In the genomic region with DNA sequence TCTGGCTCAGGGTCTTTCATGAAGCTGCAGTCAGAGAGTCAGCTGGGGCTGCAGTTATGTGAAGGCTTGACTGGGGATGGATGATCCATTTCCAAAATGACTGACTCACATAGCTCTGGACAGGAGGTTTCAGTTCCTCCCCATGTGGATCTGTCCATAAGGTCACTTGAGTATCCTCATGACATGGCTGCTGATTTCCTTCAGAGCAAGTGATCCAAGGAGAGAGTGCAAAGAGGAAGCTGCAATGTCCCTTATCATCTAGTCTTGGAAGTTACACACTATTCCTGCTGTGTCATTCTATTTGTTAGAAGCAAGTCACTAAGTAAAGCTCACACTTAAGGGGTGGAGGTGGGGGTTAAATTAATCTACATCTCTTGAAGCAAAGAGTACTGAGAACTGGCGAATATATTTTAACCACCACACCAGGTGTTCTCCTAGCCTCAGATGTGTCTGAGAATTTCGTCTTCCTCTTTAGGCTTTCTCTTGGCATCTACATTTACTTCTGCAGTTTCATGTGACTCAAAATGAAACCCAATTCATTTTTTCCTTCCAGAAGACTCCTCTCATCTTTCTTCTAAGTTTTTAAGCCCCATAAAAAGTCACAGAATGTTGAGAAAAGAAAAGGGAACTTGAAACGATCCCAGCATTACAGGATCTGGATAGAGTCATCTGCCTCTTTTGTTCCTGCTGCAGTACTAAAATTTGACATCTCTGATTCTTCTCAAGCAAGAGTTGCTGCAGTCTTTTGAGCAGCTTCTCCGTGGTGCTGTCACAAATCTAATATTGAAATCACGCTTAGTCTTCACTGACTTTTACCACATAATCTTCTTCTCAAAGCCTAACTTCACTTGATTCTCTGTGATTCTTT, we compare ENCODE assay signal across 11 cellular contexts. TPM values are rescaled to one million over a fixed set of nuclear protein-coding genes. Genes with fewer than 3 reads are reported as not detected.
A peak's percentile ranks its signal among the peaks of the same experiment; 100 is the strongest.
DNase-seq lines count a peak whose midpoint lies in the region; ATAC-seq, FAIRE-seq and TF ChIP-seq lines count a peak whose summit lies in the region.
"Had no signal": no experiment of that assay in that cellular context is flagged by ENCODE, and none has a peak within 500 bp of the region (broad histone marks: within the 10 kb centered on the region; RNA-seq: fewer than 3 reads in every experiment).

No MANE protein-coding gene starts in this region.

- H3K36me3 ChIP-seq in K562 (ENCODE audit: control insufficient read depth, insufficient read depth, low read length) (no peaks in the 10 kb centered on the region), A673 (ENCODE audit: insufficient read depth, low read length, poor library complexity, severe bottlenecking) (no peaks in the 10 kb centered on the region)

- no peak overlapping the region for H3K4ac ChIP-seq in H9 (ENCODE audit: low read depth, low read length)

- H3K79me1 ChIP-seq in H9 (ENCODE audit: insufficient read depth, low read depth, low read length, poor library complexity, severe bottlenecking): no peaks in the 10 kb centered on the region

- ATAC-seq in GM18519 (IDR thresholded peaks at IDR 0.05; ENCODE audit: low FRiP score, unreplicated experiment): peak; percentile 80
- ATAC-seq in GM21619 (IDR thresholded peaks at IDR 0.05; ENCODE audit: unreplicated experiment): peak; percentile 79
- peak; percentile 88 for ATAC-seq in HG03520 (IDR thresholded peaks at IDR 0.05; ENCODE audit: unreplicated experiment)
- peak; percentile 54; the same call in 2 of the 3 replicates for ATAC-seq in K562

- H2BK12ac ChIP-seq in H9 (ENCODE audit: insufficient read length, low read depth, low read length): no peak overlapping the region

- no peak overlapping the region for H3T11ph ChIP-seq in H9 (ENCODE audit: low read length)

- no peak overlapping the region for H4K8ac ChIP-seq in H9 (replicated peaks; ENCODE audit: insufficient read length, low read depth, low read length)

- 0 out of 2 replicates have a peak, but pooled peaks have one; percentile 13 for TF ChIP-seq EP300 in K562 (IDR thresholded peaks at IDR 0.05; ENCODE audit: low read length)

- H2AFZ ChIP-seq in K562 (ENCODE audit: low read depth, low read length) (peak overlapping the region; percentile 32; the same call in 1 of the 2 replicates), H9 (ENCODE audit: low read length) (no peak overlapping the region)

- no TSS peak for BruUV-seq in K562 (replicated peaks; lab: Mats Ljungman, UMichigan)
- BruUV-seq in A673 (replicated peaks; lab: Mats Ljungman, UMichigan): no TSS peak

- no peak overlapping the region for H3K4me3 Mint-ChIP-seq in H9

- peak in 1 of 4 experiments; percentile 18 for DNase-seq in K562 (ENCODE audit: extremely low read depth in 1 of 4, low spot score in 3 of 4)
- DNase-seq in H9: no peak
- no peak for DNase-seq in A673 (ENCODE audit: low spot score)
- no peak for DNase-seq in ecto neural progenitor cell (ENCODE audit: low spot score)
- DNase-seq in kidney tubule cell (ENCODE audit: low spot score): no peak
- DNase-seq: activated CD4-positive, alpha-beta T cell treated with anti-CD3 and anti-CD28 coated beads for 48 hours; NCI-H446 had no signal

- in situ Hi-C loops in K562 (cut with MboI): no loop called here

- TF ChIP-seq POLR2A in K562 (conservative IDR thresholded peaks at IDR 0.05): no peak

- H3K4me1 ChIP-seq in K562 (replicated peaks in 1 of 2; ENCODE audit: control insufficient read depth in 2 of 2, insufficient read depth in 2 of 2, low read length in 2 of 2) (peaks cover 0 to 12% of the 10 kb centered on the region in 2 experiments; a peak in 2 of 5 replicates), H9 (ENCODE audit: insufficient read depth, low read length) (peaks cover 2% of the 10 kb centered on the region; the same call in 1 of the 2 replicates), A673 (ENCODE audit: insufficient read depth, low read length, poor library complexity, severe bottlenecking) (peaks cover 3% of the 10 kb centered on the region)

- no peak overlapping the region for H2BK120ac ChIP-seq in H9 (ENCODE audit: low read depth, low read length, poor library complexity, severe bottlenecking)

- no peak overlapping the region for H4K91ac ChIP-seq in H9 (ENCODE audit: insufficient read length, low read depth, low read length)

- H3K9me3 ChIP-seq in K562 (replicated peaks; ENCODE audit: control insufficient read depth, insufficient read depth, low read depth, low read length): peaks cover 1% of the 10 kb centered on the region; the same call in 1 of the 2 replicates
- peaks cover 6% of the 10 kb centered on the region for H3K9me3 ChIP-seq in H9 (ENCODE audit: control insufficient read depth, low read depth, low read length)
- H3K9me3 ChIP-seq in A673 (ENCODE audit: low read depth, low read length, poor library complexity, severe bottlenecking): peaks cover 6% of the 10 kb centered on the region

- H4K20me1 ChIP-seq in K562 (replicated peaks; ENCODE audit: control insufficient read depth, insufficient read depth, low read length) (no peaks in the 10 kb centered on the region), H9 (ENCODE audit: control insufficient read depth, insufficient read depth, insufficient read length) (no peaks in the 10 kb centered on the region)

- no peak overlapping the region for H2BK15ac ChIP-seq in H9 (ENCODE audit: low read depth, low read length)

- POLR2A ChIA-PET in K562 (lab: Yijun Ruan, JAX): no interaction called here
- POLR2A ChIA-PET in A673 (lab: Charles Lee; ENCODE audit: low non-redundant PET): no interaction called here

- peaks cover 22 to 31% of the 10 kb centered on the region in 2 experiments for H3K4me1 Mint-ChIP-seq in H9

- no peak overlapping the region for H4K5ac ChIP-seq in H9 (ENCODE audit: insufficient read length, low read depth, low read length)

- no peak overlapping the region for H2BK20ac ChIP-seq in H9 (ENCODE audit: low read depth, low read length, poor library complexity, severe bottlenecking)

- peaks cover 28 to 33% of the 10 kb centered on the region in 2 experiments for H3K9me3 Mint-ChIP-seq in H9

- 3% methylated on average over 5 of the region's 5 CpGs for WGBS in K562 (ENCODE audit: insufficient coverage, low coverage, missing lambda C conversion rate)
- WGBS in H9 (ENCODE audit: extremely low coverage, insufficient read length, low lambda C conversion rate): no CpG with 5 or more reads among the region's 5 CpGs

- H3K79me2 ChIP-seq in K562 (ENCODE audit: control insufficient read depth, insufficient read depth, low read length) (no peaks in the 10 kb centered on the region), H9 (ENCODE audit: insufficient read depth, low read length) (peaks cover 9% of the 10 kb centered on the region)

- no peak overlapping the region for H2BK5ac ChIP-seq in H9 (ENCODE audit: insufficient read length, low read length)

- TF ChIP-seq CTCF in K562 (IDR thresholded peaks at IDR 0.05 in 2 of 3, conservative IDR thresholded peaks at IDR 0.05 in 1 of 3; ENCODE audit: insufficient read depth in 2 of 3, low read depth in 1 of 3, low read length in 3 of 3) (no peak), H9 (conservative IDR thresholded peaks at IDR 0.05) (no peak), A673 (conservative IDR thresholded peaks at IDR 0.05; ENCODE audit: low read depth, low read length) (no peak)

- no peaks in the 10 kb centered on the region for H3K9me1 ChIP-seq in K562 (ENCODE audit: control insufficient read depth, insufficient read depth, low read length)

- no peaks in the 10 kb centered on the region; the same call in 1 of the 2 replicates for H3K27me3 Mint-ChIP-seq in H9 (ENCODE audit: low read depth)

- no peaks in the 10 kb centered on the region for H3K27me3 ChIP-seq in K562 (ENCODE audit: control insufficient read depth in 2 of 2, insufficient read depth in 2 of 2, low read length in 2 of 2)
- H3K27me3 ChIP-seq in H9 (ENCODE audit: insufficient read depth, low read length): no peaks in the 10 kb centered on the region
- peaks cover 8% of the 10 kb centered on the region for H3K27me3 ChIP-seq in A673 (replicated peaks; ENCODE audit: insufficient read depth, low read depth, low read length, poor library complexity)

- CTCF ChIA-PET in K562 (lab: Yijun Ruan, JAX; ENCODE audit: low intra/inter-chr PET ratio) (no interaction called here), A673 (lab: Charles Lee) (no interaction called here)

- no peak overlapping the region for H3K14ac ChIP-seq in H9 (ENCODE audit: insufficient read depth, low read length)

- no peak overlapping the region for H3K23ac ChIP-seq in H9 (ENCODE audit: insufficient read length, low read depth, low read length)

- H3K27ac Mint-ChIP-seq in H9: no peak overlapping the region; a peak in 1 of 7 replicates

- peaks cover 23 to 39% (median 35%) of the 10 kb centered on the region in 3 experiments for H3K36me3 Mint-ChIP-seq in H9 (ENCODE audit: insufficient read depth in 1 of 3, low read depth in 3 of 3)

- no peak overlapping the region for H3K4me2 ChIP-seq in K562 (ENCODE audit: insufficient read depth, low read length)
- H3K4me2 ChIP-seq in H9 (ENCODE audit: insufficient read depth, insufficient read length, low read length): no peak overlapping the region

- FAIRE-seq in K562 (lab: Jason Lieb, UNC): peak; percentile 37

- no peak overlapping the region for H3K4me3 ChIP-seq in K562
- H3K4me3 ChIP-seq in A673 (ENCODE audit: low read depth, low read length, poor library complexity, severe bottlenecking): no peak overlapping the region

- H3K9ac ChIP-seq in K562 (ENCODE audit: insufficient read depth in 1 of 2, low read depth in 2 of 2, low read length in 2 of 2): no peak overlapping the region
- no peak overlapping the region for H3K9ac ChIP-seq in H9 (ENCODE audit: extremely low read depth, insufficient read length, low read length)

- intact Hi-C loops in K562 (cut with micrococcal nuclease): loop anchor here (5.0 kb wide), 1 partner anchor 318 kb away; no protein-coding TSS in a partner anchor
- intact Hi-C loops in A673 (cut with micrococcal nuclease; ENCODE audit: unreplicated experiment): loop anchor here (5.0 kb wide), 1 partner anchor 187 kb away; no protein-coding TSS in a partner anchor

- H3K27ac ChIP-seq in K562 (ENCODE audit: extremely low read depth, low read depth, low read length) (peak overlapping the region; percentile 43; the same call in 2 of the 3 replicates), H9 (ENCODE audit: insufficient read length, low read depth, low read length) (no peak overlapping the region), A673 (ENCODE audit: low read depth, low read length, poor library complexity, severe bottlenecking) (no peak overlapping the region)

- H2AK5ac ChIP-seq in H9 (ENCODE audit: insufficient read length, low read length): no peak overlapping the region

- H3K56ac ChIP-seq in H9 (ENCODE audit: insufficient read length, low read depth, low read length): no peak overlapping the region

- H3K23me2 ChIP-seq in H9 (ENCODE audit: insufficient read length, low read depth, low read length, poor library complexity, severe bottlenecking): no peaks in the 10 kb centered on the region

- no peak for TF ChIP-seq RAD21 in K562 (CRISPR knock-in tag; conservative IDR thresholded peaks at IDR 0.05 in 1 of 2, IDR thresholded peaks at IDR 0.05 in 1 of 2)

- no peak overlapping the region for H3K18ac ChIP-seq in H9 (ENCODE audit: insufficient read length, low read depth, low read length)

RNA-seq across cellular contexts. Expression of a gene that starts 3.8 kb away (rescaled TPM):
- 0.28 TPM in 1 of 2 replicates, not detected in the other for total RNA-seq in K562 (2011; cell fraction: chromatin; rRNA removed; ENCODE audit: low replicate concordance)
- total RNA-seq in K562 (2011; cell fraction: nucleolus; rRNA removed): not detected in 2 replicates
- not detected in 2 replicates for total RNA-seq in K562 (2011; cell fraction: nucleoplasm; rRNA removed)
- total RNA-seq in K562 (2014; rRNA removed) (not detected in 2 replicates), K562 (2014; rRNA removed; fragmentation: Illumina TruSeq; extraction: Trizol) (0.10 TPM in 1 of 2 replicates, not detected in the other), K562 (2015; rRNA removed; fragmentation: Illumina TruSeq; extraction: Trizol) (not detected in 2 replicates), K562 (2021) (0.09 TPM in 1 of 2 replicates, not detected in the other), H9 (2021) (27.3 and 28.8 TPM in 2 replicates), A673 (2021) (0.52 and 1.2 TPM in 2 replicates)
- polyA plus RNA-seq in K562 (2011; rRNA removed) (0.06 and 0.08 TPM in 2 replicates), K562 (2014; fragmentation: Illumina TruSeq; extraction: Trizol) (0.19 TPM in 1 of 2 replicates, not detected in the other), K562 (2014; fragmentation: Nextera tagmentation; extraction: Ambion mirVana) (under 1 TPM in 1 of 2 experiments, not detected in 1; 0.11 TPM), K562 (2014; rRNA removed) (not detected in 2 replicates)
- 0.13 and 0.16 TPM in 2 replicates for polyA plus RNA-seq in K562 (2011; cell fraction: cytosol; rRNA removed)
- 0.28 and 0.37 TPM in 2 replicates for polyA plus RNA-seq in K562 (2011; cell fraction: nucleus; rRNA removed)
- polyA plus RNA-seq in K562 (2012): 0.43 and 0.60 TPM in 2 replicates
- polyA minus RNA-seq in K562 (2011; rRNA and poly(A)+ RNA removed): not detected in 2 replicates
- not detected in 2 replicates for polyA minus RNA-seq in K562 (2011; cell fraction: cytosol; rRNA and poly(A)+ RNA removed)
- polyA minus RNA-seq in K562 (2011; cell fraction: nucleus; rRNA and poly(A)+ RNA removed): not detected in 2 replicates
- total RNA-seq: mesenteric fat pad had no signal

RNA-seq across cellular contexts. Expression of a gene that starts 47.7 kb away (rescaled TPM):
- total RNA-seq in K562 (2011; cell fraction: chromatin; rRNA removed; ENCODE audit: low replicate concordance): not detected in 2 replicates
- total RNA-seq in K562 (2011; cell fraction: nucleolus; rRNA removed): not detected in 2 replicates
- total RNA-seq in K562 (2011; cell fraction: nucleoplasm; rRNA removed): not detected in 2 replicates
- 0.29 TPM in 1 of 2 replicates, not detected in the other for total RNA-seq in K562 (2014; rRNA removed)
- total RNA-seq in K562 (2014; rRNA removed; fragmentation: Illumina TruSeq; extraction: Trizol): 0.11 TPM in 1 of 2 replicates, not detected in the other
- total RNA-seq in K562 (2015; rRNA removed; fragmentation: Illumina TruSeq; extraction: Trizol): 0.14 and 0.19 TPM in 2 replicates
- total RNA-seq in K562 (2021): 0.16 and 0.25 TPM in 2 replicates
- 0.07 TPM in 1 of 2 replicates, not detected in the other for polyA plus RNA-seq in K562 (2011; rRNA removed)
- polyA plus RNA-seq in K562 (2011; cell fraction: cytosol; rRNA removed): 0.04 TPM in 1 of 2 replicates, not detected in the other
- polyA plus RNA-seq in K562 (2011; cell fraction: nucleus; rRNA removed): not detected in 2 replicates
- 1.8 and 4.3 TPM in 2 replicates for polyA plus RNA-seq in K562 (2012)
- polyA plus RNA-seq in K562 (2014; fragmentation: Illumina TruSeq; extraction: Trizol): 0.13 and 0.14 TPM in 2 replicates
- under 1 TPM; 0.08 to 0.45 TPM for polyA plus RNA-seq in K562 (2014; fragmentation: Nextera tagmentation; extraction: Ambion mirVana)
- 0.27 TPM in 1 of 2 replicates, not detected in the other for polyA plus RNA-seq in K562 (2014; rRNA removed)
- polyA minus RNA-seq in K562 (2011; rRNA and poly(A)+ RNA removed): 0.14 TPM in 1 of 2 replicates, not detected in the other
- not detected in 2 replicates for polyA minus RNA-seq in K562 (2011; cell fraction: cytosol; rRNA and poly(A)+ RNA removed)
- not detected in 2 replicates for polyA minus RNA-seq in K562 (2011; cell fraction: nucleus; rRNA and poly(A)+ RNA removed)
- total RNA-seq in H9 (2021): 0.66 and 0.74 TPM in 2 replicates
- 0.28 TPM in 1 of 2 replicates, not detected in the other for total RNA-seq in A673 (2021)
- total RNA-seq: mesenteric fat pad had no signal

Comparison
In these comparisons a context has a peak if more than half of its experiments do, and no peak if none do; other contexts are left out.
1. RNA of a gene that starts 3.8 kb away (total RNA-seq): 27.3 to 28.8 TPM in H9; 0.52 to 1.2 TPM in A673 and 0.09 to 0.28 TPM in K562; every median in the first group is over 10 times any median in the second.
2. Peak in every context shown above with its lines, with median percentiles within 50 percentile points of each other: ATAC-seq.